In genomic region chr1:206612129-206612876, GRCh38 we compare ENCODE assay signal across 8 cellular contexts. TPM values are rescaled to one million over a fixed set of nuclear protein-coding genes. Genes with fewer than 3 reads are reported as not detected.
DNase-seq lines count a peak whose midpoint lies in the region; ATAC-seq and TF ChIP-seq lines count a peak whose summit lies in the region.

Gene EIF2D (minus strand): TSS chr1:206612465. CDS start chr1:206612342, 123 bp downstream.

- intact Hi-C loops in Right ventricle myocardium superior (cut with DNase I) = no loop called here

- H3K4me3 ChIP-seq in trophoblast cell (ENCODE audit: low read depth, low read length) (peak within 1 kb of the TSS; percentile 74), tibial nerve (peak within 1 kb of the TSS; percentile 60 to 72 (median 66))

- TF ChIP-seq EP300 in tibial nerve (IDR thresholded peaks at IDR 0.05) = peak in 1 of 2 donors; percentile 96

- peak within 1 kb of the TSS; percentile 98 for H3K14ac ChIP-seq in trophoblast cell (ENCODE audit: low read length)

- H2AK5ac ChIP-seq in trophoblast cell (ENCODE audit: low read length) = peak within 1 kb of the TSS; percentile 84

- peak within 1 kb of the TSS; percentile 98 for H4K91ac ChIP-seq in trophoblast cell (ENCODE audit: low read depth, low read length)

- no peak within 1 kb of the TSS for H3K23ac ChIP-seq in trophoblast cell (ENCODE audit: low read length)

- H3K9me3 Mint-ChIP-seq in activated naive CD8-positive, alpha-beta T cell treated with anti-CD3 and anti-CD28 coated beads, Interleukin-2, amount 50 U/mL, for 24 hours = no peaks in the 10 kb centered on the region

- peak within 1 kb of the TSS; percentile 99 for H3K18ac ChIP-seq in trophoblast cell (ENCODE audit: low read length)

- H2BK12ac ChIP-seq in trophoblast cell (ENCODE audit: low read length) = no peak within 1 kb of the TSS

- TF ChIP-seq POLR2A in tibial nerve (IDR thresholded peaks at IDR 0.05) = peak in 1 of 2 donors; percentile 57

- ATAC-seq in HG02798 (IDR thresholded peaks at IDR 0.05; ENCODE audit: poor library complexity, unreplicated experiment) (peak; percentile 97), Right ventricle myocardium superior (ENCODE audit: poor library complexity) (peak; percentile 100)
- ATAC-seq in activated naive CD8-positive, alpha-beta T cell treated with anti-CD3 and anti-CD28 coated beads, Interleukin-2, amount 50 U/mL, for 24 hours = peak; percentile 85

- peak within 1 kb of the TSS; percentile 88 for H2BK120ac ChIP-seq in trophoblast cell (ENCODE audit: insufficient read depth, low read length, poor library complexity)

- H3K36me3 Mint-ChIP-seq in activated naive CD8-positive, alpha-beta T cell treated with anti-CD3 and anti-CD28 coated beads, Interleukin-2, amount 50 U/mL, for 24 hours (ENCODE audit: low read depth) = peaks cover 42% of the 10 kb centered on the region

- peaks cover 0 to 2% of the 10 kb centered on the region in 2 experiments for H3K4me1 ChIP-seq in trophoblast cell (ENCODE audit: control insufficient read depth in 1 of 2, insufficient read depth in 2 of 2, low read length in 2 of 2)
- peaks cover 0 to 13% (median 8%) of the 10 kb centered on the region in 4 donors for H3K4me1 ChIP-seq in tibial nerve

- H4K12ac ChIP-seq in trophoblast cell (ENCODE audit: low read depth, low read length) = peak within 1 kb of the TSS; percentile 100

- peak within 1 kb of the TSS; percentile 73 for H3K9ac ChIP-seq in trophoblast cell (ENCODE audit: low read length)

- peak within 1 kb of the TSS; percentile 100 for H2AFZ ChIP-seq in trophoblast cell (ENCODE audit: insufficient read depth, low read length, poor library complexity)

- H3K36me3 ChIP-seq in trophoblast cell (ENCODE audit: control insufficient read depth in 1 of 2, insufficient read depth in 2 of 2, low read length in 2 of 2) = peaks cover 0 to 2% of the 10 kb centered on the region in 2 experiments
- peaks cover 0 to 38% (median 0%) of the 10 kb centered on the region in 3 donors for H3K36me3 ChIP-seq in tibial nerve

- H3K27me3 Mint-ChIP-seq in activated naive CD8-positive, alpha-beta T cell treated with anti-CD3 and anti-CD28 coated beads, Interleukin-2, amount 50 U/mL, for 24 hours = no peaks in the 10 kb centered on the region

- peaks cover 4% of the 10 kb centered on the region for H3K79me2 ChIP-seq in trophoblast cell (ENCODE audit: control insufficient read depth, insufficient read depth, low read length, poor library complexity)

- H3K9me3 ChIP-seq in trophoblast cell (ENCODE audit: insufficient read depth, low read depth, low read length) = no peaks in the 10 kb centered on the region
- no peaks in the 10 kb centered on the region for H3K9me3 ChIP-seq in tibial nerve

- H3K79me1 ChIP-seq in trophoblast cell (ENCODE audit: low read length) = peaks cover 4% of the 10 kb centered on the region

- H3K4ac ChIP-seq in trophoblast cell (ENCODE audit: low read depth, low read length) = peak within 1 kb of the TSS; percentile 98

- no CpG with 5 or more reads among the region's 48 CpGs for WGBS in trophoblast cell (ENCODE audit: extremely low coverage, insufficient coverage, insufficient read length)
- 8 to 12% methylated on average over 30 to 48 of the region's 48 CpGs for WGBS in tibial nerve, 2 donors

- peaks cover 45% of the 10 kb centered on the region for H3K4me1 Mint-ChIP-seq in activated naive CD8-positive, alpha-beta T cell treated with anti-CD3 and anti-CD28 coated beads, Interleukin-2, amount 50 U/mL, for 24 hours

- DNase-seq in NCI-H1436 treated with DMSO at 0.1 percent for 48 hours (lab: John Stamatoyannopoulos, UW) (peak; percentile 67), T follicular helper cell (ENCODE audit: low read depth) (peak; percentile 91), Right ventricle myocardium superior (peak; percentile 96), trophoblast cell (peak; percentile 95 to 97), tibial nerve (ENCODE audit: low spot score in 2 of 2) (peak; percentile 87 to 89)
- peak; percentile 98 for DNase-seq in activated naive CD8-positive, alpha-beta T cell treated with anti-CD3 and anti-CD28 coated beads, Interleukin-2, amount 50 U/mL, for 24 hours

- TF ChIP-seq CTCF in GM12874 (IDR thresholded peaks at IDR 0.05; ENCODE audit: insufficient read depth, low read depth, low read length) (peak; percentile 100), tibial nerve (IDR thresholded peaks at IDR 0.05) (peak; percentile 99)

- H3K27ac Mint-ChIP-seq in activated naive CD8-positive, alpha-beta T cell treated with anti-CD3 and anti-CD28 coated beads, Interleukin-2, amount 50 U/mL, for 24 hours = peak within 1 kb of the TSS; percentile 93

- peak within 1 kb of the TSS; percentile 63 for H3K4me2 ChIP-seq in trophoblast cell (ENCODE audit: low read length)

- H2BK5ac ChIP-seq in trophoblast cell (ENCODE audit: low read depth, low read length, poor library complexity) = peak within 1 kb of the TSS; percentile 77

- H3K27ac ChIP-seq in trophoblast cell (ENCODE audit: low read depth, low read length) = peak within 1 kb of the TSS; percentile 43
- H3K27ac ChIP-seq in tibial nerve = peak within 1 kb of the TSS; percentile 68 to 92 (median 84)

- peak within 1 kb of the TSS; percentile 100 for H4K8ac ChIP-seq in trophoblast cell (ENCODE audit: low read depth, low read length)

- H3K27me3 ChIP-seq in trophoblast cell (ENCODE audit: insufficient read depth, low read length) = no peaks in the 10 kb centered on the region
- no peaks in the 10 kb centered on the region for H3K27me3 ChIP-seq in tibial nerve

- H3K4me3 Mint-ChIP-seq in activated naive CD8-positive, alpha-beta T cell treated with anti-CD3 and anti-CD28 coated beads, Interleukin-2, amount 50 U/mL, for 24 hours = peak within 1 kb of the TSS; percentile 98

RNA-seq across cellular contexts. Expression of gene EIF2D, which starts in this region (rescaled TPM):
- total RNA-seq in Right ventricle myocardium superior = 24.9 TPM
- 19.3 and 20.7 TPM in 2 replicates for polyA plus RNA-seq in trophoblast cell (2013)
- 10 to 100 TPM; 42.0 to 78.4 (median 60.0) TPM for total RNA-seq in tibial nerve

Comparison
In these comparisons a context has a peak if more than half of its experiments do, and no peak if none do; other contexts are left out.
1. Peak in every context shown above with its lines: DNase-seq, ATAC-seq, H3K4me3 ChIP-seq and H3K27ac ChIP-seq.